Comparison of ENCODE assay signal across 19 cellular contexts in the genomic region with DNA sequence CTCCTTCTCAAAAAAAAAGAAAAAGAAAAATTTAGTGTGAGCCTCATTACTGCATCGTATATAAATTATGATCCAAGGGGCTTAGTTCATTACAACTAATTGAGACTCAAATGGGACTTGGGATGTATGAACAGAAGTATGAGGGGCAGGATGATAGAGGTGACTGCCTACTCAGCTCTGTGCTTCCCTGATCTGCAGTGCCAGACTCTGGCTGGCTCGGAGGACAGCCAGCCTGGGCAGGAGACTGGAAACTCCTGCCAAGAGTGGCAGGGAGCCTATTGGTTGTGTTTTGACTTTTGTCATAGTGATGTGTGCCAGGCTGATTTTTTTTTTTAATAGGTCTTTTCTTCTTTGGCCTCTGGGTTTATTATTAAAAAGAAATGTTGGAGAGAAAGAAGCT.
DNase-seq lines count a peak whose midpoint lies in the region; ATAC-seq lines count a peak whose summit lies in the region.
"Had no signal": no experiment of that assay in that cellular context is flagged by ENCODE, and none has a peak within 500 bp of the region (broad histone marks: within the 10 kb centered on the region; RNA-seq: fewer than 3 reads in every experiment).

No MANE protein-coding gene starts in this region.

- H3K27me3 Mint-ChIP-seq in natural killer cell treated with Interleukin-12 subunit alpha and Interleukin-12 subunit beta and Interleukin-15 and Interleukin-18, amount 100 ng/mL, for 72 hours = no peaks in the 10 kb centered on the region

- H3K9me3 ChIP-seq in stomach smooth muscle (ENCODE audit: control insufficient read depth in 2 of 2, low read length in 2 of 2) = no peaks in the 10 kb centered on the region

- no peak overlapping the region for H3K27ac Mint-ChIP-seq in natural killer cell treated with Interleukin-12 subunit alpha and Interleukin-12 subunit beta and Interleukin-15 and Interleukin-18, amount 100 ng/mL, for 72 hours
- H3K27ac Mint-ChIP-seq: activated T-cell treated with anti-CD3 and anti-CD28 coated beads, Interleukin-2, amount 50 U/mL, for 72 hours had no signal

- no peaks in the 10 kb centered on the region for H3K36me3 Mint-ChIP-seq in natural killer cell treated with Interleukin-12 subunit alpha and Interleukin-12 subunit beta and Interleukin-15 and Interleukin-18, amount 100 ng/mL, for 72 hours

- H3K4me3 Mint-ChIP-seq in natural killer cell treated with Interleukin-12 subunit alpha and Interleukin-12 subunit beta and Interleukin-15 and Interleukin-18, amount 100 ng/mL, for 72 hours = no peak overlapping the region
- H3K4me3 Mint-ChIP-seq: activated T-cell treated with anti-CD3 and anti-CD28 coated beads, Interleukin-2, amount 50 U/mL, for 72 hours had no signal

- H3K27me3 ChIP-seq in stomach smooth muscle (ENCODE audit: control insufficient read depth in 1 of 2, insufficient read depth in 2 of 2, low read length in 2 of 2) = no peaks in the 10 kb centered on the region

- H3K36me3 ChIP-seq in stomach smooth muscle (ENCODE audit: control insufficient read depth in 2 of 2, insufficient read depth in 2 of 2, low read length in 2 of 2) = peaks cover 8 to 13% of the 10 kb centered on the region in 2 donors

- H3K4me1 Mint-ChIP-seq in natural killer cell treated with Interleukin-12 subunit alpha and Interleukin-12 subunit beta and Interleukin-15 and Interleukin-18, amount 100 ng/mL, for 72 hours (ENCODE audit: low read depth in 2 of 2) = no peaks in the 10 kb centered on the region

- no peak for ATAC-seq in natural killer cell treated with Interleukin-12 subunit alpha and Interleukin-12 subunit beta and Interleukin-15 and Interleukin-18, amount 100 ng/mL, for 72 hours
- ATAC-seq in HG03571 (IDR thresholded peaks at IDR 0.05; ENCODE audit: unreplicated experiment) = no peak
- ATAC-seq: activated T-cell treated with anti-CD3 and anti-CD28 coated beads, Interleukin-2, amount 50 U/mL, for 72 hours had no signal

- peak overlapping the region; percentile 79 for H3K27ac ChIP-seq in stomach smooth muscle (ENCODE audit: low read length)

- no peaks in the 10 kb centered on the region for H3K9me3 Mint-ChIP-seq in natural killer cell treated with Interleukin-12 subunit alpha and Interleukin-12 subunit beta and Interleukin-15 and Interleukin-18, amount 100 ng/mL, for 72 hours
- H3K9me3 Mint-ChIP-seq: activated T-cell treated with anti-CD3 and anti-CD28 coated beads, Interleukin-2, amount 50 U/mL, for 72 hours had no signal

- no peak overlapping the region for H3K4me3 ChIP-seq in stomach smooth muscle (ENCODE audit: low read length in 2 of 2)

- peaks cover 15% of the 10 kb centered on the region for H3K4me1 ChIP-seq in stomach smooth muscle (ENCODE audit: control insufficient read depth, insufficient read depth, low read length)

- no peak overlapping the region for H3K9ac ChIP-seq in stomach smooth muscle (ENCODE audit: low read length in 2 of 2)

- peak; percentile 84 for DNase-seq in NCI-H1694 (lab: John Stamatoyannopoulos, UW)
- peak; percentile 46 for DNase-seq in astrocyte of the hippocampus (ENCODE audit: low read depth, low spot score)
- DNase-seq in hypothalamus (lab: John Stamatoyannopoulos, UW) = peak in 41 of 51 donors; percentile 13 to 87 (median 51)
- DNase-seq in A172 (ENCODE audit: low spot score) = no peak
- DNase-seq in natural killer cell treated with Interleukin-12 subunit alpha and Interleukin-12 subunit beta and Interleukin-15 and Interleukin-18, amount 100 ng/mL, for 72 hours (ENCODE audit: low spot score) = no peak
- no peak for DNase-seq in SKM-1 (lab: John Stamatoyannopoulos, UW; ENCODE audit: unreplicated experiment)
- DNase-seq: activated CD4-positive, alpha-beta T cell treated with anti-CD3 and anti-CD28 coated beads, Interleukin-2, amount 50 U/mL, for 1 hour; activated T-cell treated with anti-CD3 and anti-CD28 coated beads, Interleukin-2, amount 50 U/mL, for 72 hours; effector memory CD4-positive, alpha-beta T cell; foreskin fibroblast; GF-D8; IMR-90; islet precursor cell; NCI-H1092 treated with DMSO at 0.1 percent for 48 hours; NCI-H510A treated with DMSO at 0.1 percent for 48 hours; stimulated activated CD4-positive, alpha-beta T cell treated with anti-CD3 and anti-CD28 coated beads, Interleukin-4, amount 100 ng/mL, for 24 hours; T-helper 2 cell had no signal

Comparison
In these comparisons a context has a peak if more than half of its experiments do, and no peak if none do; other contexts are left out.
1. DNase-seq: peak in NCI-H1694 (single experiment), astrocyte of the hippocampus (single experiment) and hypothalamus (41 of 51); none in A172 (single experiment), natural killer cell treated with Interleukin-12 subunit alpha and Interleukin-12 subunit beta and Interleukin-15 and Interleukin-18, amount 100 ng/mL, for 72 hours (single experiment) and SKM-1 (single experiment).